In the genomic region with DNA sequence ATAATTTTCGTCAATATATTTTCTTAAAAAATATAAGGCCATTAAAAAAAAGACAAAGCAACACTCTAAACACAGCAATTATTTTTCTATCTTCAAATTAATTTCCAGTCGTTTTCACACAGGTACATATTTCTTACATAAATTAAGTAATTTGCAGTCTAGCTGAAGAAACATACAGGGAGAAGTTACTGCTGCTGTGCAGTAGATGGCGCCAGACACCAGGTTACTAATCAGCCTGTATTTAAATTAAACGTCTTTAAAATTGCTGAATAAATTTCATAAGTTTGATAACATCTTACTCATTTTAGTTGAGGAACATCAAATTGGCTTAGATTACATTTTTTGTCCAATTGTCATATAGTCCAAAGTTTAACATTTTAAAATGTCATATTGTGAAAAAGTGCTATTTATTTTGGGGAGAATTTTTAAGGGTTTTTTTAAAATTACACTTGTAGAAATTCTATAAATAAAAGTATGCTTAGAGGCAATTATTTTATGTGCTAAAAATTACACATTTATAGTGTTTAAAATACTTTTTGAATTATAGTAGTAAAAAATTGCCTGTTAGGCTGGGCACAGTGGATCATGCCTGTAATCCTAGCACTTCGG, we compare ENCODE assay signal across 1 cellular context.
TF ChIP-seq lines count a peak whose summit lies in the region.

No MANE protein-coding gene starts in this region.

TF ChIP-seq in HCT116, 20 proteins besides CTCF, POLR2A, EP300 and RAD21 (continued from another document):
- TF ChIP-seq, protein P1, sequence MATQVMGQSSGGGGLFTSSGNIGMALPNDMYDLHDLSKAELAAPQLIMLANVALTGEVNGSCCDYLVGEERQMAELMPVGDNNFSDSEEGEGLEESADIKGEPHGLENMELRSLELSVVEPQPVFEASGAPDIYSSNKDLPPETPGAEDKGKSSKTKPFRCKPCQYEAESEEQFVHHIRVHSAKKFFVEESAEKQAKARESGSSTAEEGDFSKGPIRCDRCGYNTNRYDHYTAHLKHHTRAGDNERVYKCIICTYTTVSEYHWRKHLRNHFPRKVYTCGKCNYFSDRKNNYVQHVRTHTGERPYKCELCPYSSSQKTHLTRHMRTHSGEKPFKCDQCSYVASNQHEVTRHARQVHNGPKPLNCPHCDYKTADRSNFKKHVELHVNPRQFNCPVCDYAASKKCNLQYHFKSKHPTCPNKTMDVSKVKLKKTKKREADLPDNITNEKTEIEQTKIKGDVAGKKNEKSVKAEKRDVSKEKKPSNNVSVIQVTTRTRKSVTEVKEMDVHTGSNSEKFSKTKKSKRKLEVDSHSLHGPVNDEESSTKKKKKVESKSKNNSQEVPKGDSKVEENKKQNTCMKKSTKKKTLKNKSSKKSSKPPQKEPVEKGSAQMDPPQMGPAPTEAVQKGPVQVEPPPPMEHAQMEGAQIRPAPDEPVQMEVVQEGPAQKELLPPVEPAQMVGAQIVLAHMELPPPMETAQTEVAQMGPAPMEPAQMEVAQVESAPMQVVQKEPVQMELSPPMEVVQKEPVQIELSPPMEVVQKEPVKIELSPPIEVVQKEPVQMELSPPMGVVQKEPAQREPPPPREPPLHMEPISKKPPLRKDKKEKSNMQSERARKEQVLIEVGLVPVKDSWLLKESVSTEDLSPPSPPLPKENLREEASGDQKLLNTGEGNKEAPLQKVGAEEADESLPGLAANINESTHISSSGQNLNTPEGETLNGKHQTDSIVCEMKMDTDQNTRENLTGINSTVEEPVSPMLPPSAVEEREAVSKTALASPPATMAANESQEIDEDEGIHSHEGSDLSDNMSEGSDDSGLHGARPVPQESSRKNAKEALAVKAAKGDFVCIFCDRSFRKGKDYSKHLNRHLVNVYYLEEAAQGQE (IDR thresholded peaks at IDR 0.05; ENCODE audit: low read depth), result no peak
- TF ChIP-seq, protein P2, sequence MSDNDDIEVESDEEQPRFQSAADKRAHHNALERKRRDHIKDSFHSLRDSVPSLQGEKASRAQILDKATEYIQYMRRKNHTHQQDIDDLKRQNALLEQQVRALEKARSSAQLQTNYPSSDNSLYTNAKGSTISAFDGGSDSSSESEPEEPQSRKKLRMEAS (IDR thresholded peaks at IDR 0.05), result no peak
- no peak for TF ChIP-seq SIN3A (IDR thresholded peaks at IDR 0.05; ENCODE audit: low read depth)
- no peak for TF ChIP-seq ELF1 (IDR thresholded peaks at IDR 0.05; ENCODE audit: borderline replicate concordance, low read depth)
- TF ChIP-seq EZH2 (IDR thresholded peaks at IDR 0.05), result no peak
- no peak for TF ChIP-seq EZH2phosphoT487 (IDR thresholded peaks at IDR 0.05; ENCODE audit: borderline replicate concordance)
- TF ChIP-seq, protein P3, sequence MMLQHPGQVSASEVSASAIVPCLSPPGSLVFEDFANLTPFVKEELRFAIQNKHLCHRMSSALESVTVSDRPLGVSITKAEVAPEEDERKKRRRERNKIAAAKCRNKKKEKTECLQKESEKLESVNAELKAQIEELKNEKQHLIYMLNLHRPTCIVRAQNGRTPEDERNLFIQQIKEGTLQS (IDR thresholded peaks at IDR 0.05), result no peak
- TF ChIP-seq SRF (IDR thresholded peaks at IDR 0.05; ENCODE audit: low read depth), result no peak
